1 cellular context compared by ENCODE assay signal in the genomic region with DNA sequence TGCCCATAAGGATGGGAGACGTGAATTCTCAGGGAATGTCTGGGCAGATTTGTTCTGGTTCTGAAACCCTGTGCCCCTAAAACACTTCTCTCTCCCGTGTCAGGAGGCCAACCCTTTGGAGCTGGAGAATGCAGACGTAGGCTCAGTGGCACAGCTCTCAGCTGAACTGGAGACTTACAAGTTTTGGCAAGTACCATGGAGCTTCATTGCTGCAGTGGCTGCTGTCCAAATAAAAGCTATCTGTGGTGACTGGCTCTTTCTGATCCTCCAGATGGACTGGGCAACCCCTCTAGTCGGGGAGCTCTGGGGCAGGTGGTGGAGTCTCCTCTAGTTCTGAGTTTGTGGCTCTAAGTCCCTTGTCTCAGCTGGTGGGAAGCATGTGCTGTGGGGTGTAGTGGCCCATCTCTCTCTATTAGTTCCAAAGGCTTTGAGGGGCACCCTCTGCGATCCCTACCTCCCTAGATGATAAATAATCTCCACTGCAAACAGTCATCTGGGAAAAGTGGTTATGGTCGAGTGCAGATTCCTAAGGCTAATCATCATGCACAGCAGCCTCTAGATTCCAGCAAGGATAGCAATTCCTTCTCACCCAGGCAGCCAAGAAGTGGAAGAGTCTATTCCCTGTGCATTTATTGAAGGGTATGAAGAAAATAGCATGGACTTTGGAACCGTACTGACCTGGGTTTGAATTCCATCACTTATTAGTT.
A peak's percentile ranks its signal among the peaks of the same experiment; 100 is the strongest.
TF ChIP-seq lines count a peak whose summit lies in the region.

No MANE protein-coding gene starts in this region.

TF ChIP-seq in SK-N-SH, 30 proteins besides CTCF, POLR2A, EP300 and RAD21 (continued from another document):
- TF ChIP-seq, protein P1, sequence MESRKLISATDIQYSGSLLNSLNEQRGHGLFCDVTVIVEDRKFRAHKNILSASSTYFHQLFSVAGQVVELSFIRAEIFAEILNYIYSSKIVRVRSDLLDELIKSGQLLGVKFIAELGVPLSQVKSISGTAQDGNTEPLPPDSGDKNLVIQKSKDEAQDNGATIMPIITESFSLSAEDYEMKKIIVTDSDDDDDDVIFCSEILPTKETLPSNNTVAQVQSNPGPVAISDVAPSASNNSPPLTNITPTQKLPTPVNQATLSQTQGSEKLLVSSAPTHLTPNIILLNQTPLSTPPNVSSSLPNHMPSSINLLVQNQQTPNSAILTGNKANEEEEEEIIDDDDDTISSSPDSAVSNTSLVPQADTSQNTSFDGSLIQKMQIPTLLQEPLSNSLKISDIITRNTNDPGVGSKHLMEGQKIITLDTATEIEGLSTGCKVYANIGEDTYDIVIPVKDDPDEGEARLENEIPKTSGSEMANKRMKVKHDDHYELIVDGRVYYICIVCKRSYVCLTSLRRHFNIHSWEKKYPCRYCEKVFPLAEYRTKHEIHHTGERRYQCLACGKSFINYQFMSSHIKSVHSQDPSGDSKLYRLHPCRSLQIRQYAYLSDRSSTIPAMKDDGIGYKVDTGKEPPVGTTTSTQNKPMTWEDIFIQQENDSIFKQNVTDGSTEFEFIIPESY (IDR thresholded peaks at IDR 0.05; ENCODE audit: borderline replicate concordance, low read depth), result no peak
- no peak for TF ChIP-seq GABPA (IDR thresholded peaks at IDR 0.05; ENCODE audit: low read depth)
- TF ChIP-seq RCOR1 (IDR thresholded peaks at IDR 0.05; ENCODE audit: low read length), result no peak
- no peak for TF ChIP-seq MXI1 (IDR thresholded peaks at IDR 0.05; ENCODE audit: low read depth, low read length)
- no peak for TF ChIP-seq FOXM1 (IDR thresholded peaks at IDR 0.05; ENCODE audit: low read depth)
- no peak for TF ChIP-seq TAF1 (IDR thresholded peaks at IDR 0.05; ENCODE audit: borderline replicate concordance, low read depth, low read length)
- TF ChIP-seq, protein P2, sequence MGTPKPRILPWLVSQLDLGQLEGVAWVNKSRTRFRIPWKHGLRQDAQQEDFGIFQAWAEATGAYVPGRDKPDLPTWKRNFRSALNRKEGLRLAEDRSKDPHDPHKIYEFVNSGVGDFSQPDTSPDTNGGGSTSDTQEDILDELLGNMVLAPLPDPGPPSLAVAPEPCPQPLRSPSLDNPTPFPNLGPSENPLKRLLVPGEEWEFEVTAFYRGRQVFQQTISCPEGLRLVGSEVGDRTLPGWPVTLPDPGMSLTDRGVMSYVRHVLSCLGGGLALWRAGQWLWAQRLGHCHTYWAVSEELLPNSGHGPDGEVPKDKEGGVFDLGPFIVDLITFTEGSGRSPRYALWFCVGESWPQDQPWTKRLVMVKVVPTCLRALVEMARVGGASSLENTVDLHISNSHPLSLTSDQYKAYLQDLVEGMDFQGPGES (IDR thresholded peaks at IDR 0.05; ENCODE audit: low read depth, low read length), result no peak
- TF ChIP-seq, protein P3, sequence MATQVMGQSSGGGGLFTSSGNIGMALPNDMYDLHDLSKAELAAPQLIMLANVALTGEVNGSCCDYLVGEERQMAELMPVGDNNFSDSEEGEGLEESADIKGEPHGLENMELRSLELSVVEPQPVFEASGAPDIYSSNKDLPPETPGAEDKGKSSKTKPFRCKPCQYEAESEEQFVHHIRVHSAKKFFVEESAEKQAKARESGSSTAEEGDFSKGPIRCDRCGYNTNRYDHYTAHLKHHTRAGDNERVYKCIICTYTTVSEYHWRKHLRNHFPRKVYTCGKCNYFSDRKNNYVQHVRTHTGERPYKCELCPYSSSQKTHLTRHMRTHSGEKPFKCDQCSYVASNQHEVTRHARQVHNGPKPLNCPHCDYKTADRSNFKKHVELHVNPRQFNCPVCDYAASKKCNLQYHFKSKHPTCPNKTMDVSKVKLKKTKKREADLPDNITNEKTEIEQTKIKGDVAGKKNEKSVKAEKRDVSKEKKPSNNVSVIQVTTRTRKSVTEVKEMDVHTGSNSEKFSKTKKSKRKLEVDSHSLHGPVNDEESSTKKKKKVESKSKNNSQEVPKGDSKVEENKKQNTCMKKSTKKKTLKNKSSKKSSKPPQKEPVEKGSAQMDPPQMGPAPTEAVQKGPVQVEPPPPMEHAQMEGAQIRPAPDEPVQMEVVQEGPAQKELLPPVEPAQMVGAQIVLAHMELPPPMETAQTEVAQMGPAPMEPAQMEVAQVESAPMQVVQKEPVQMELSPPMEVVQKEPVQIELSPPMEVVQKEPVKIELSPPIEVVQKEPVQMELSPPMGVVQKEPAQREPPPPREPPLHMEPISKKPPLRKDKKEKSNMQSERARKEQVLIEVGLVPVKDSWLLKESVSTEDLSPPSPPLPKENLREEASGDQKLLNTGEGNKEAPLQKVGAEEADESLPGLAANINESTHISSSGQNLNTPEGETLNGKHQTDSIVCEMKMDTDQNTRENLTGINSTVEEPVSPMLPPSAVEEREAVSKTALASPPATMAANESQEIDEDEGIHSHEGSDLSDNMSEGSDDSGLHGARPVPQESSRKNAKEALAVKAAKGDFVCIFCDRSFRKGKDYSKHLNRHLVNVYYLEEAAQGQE (IDR thresholded peaks at IDR 0.05; ENCODE audit: low read depth, low read length), result peak; percentile 82; the same call in 1 of the 2 replicates
- no peak for TF ChIP-seq ELF1 (IDR thresholded peaks at IDR 0.05)
- TF ChIP-seq, protein P4, sequence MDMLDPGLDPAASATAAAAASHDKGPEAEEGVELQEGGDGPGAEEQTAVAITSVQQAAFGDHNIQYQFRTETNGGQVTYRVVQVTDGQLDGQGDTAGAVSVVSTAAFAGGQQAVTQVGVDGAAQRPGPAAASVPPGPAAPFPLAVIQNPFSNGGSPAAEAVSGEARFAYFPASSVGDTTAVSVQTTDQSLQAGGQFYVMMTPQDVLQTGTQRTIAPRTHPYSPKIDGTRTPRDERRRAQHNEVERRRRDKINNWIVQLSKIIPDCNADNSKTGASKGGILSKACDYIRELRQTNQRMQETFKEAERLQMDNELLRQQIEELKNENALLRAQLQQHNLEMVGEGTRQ (IDR thresholded peaks at IDR 0.05; ENCODE audit: borderline replicate concordance, low read depth, low read length), result no peak
- TF ChIP-seq, protein P5, sequence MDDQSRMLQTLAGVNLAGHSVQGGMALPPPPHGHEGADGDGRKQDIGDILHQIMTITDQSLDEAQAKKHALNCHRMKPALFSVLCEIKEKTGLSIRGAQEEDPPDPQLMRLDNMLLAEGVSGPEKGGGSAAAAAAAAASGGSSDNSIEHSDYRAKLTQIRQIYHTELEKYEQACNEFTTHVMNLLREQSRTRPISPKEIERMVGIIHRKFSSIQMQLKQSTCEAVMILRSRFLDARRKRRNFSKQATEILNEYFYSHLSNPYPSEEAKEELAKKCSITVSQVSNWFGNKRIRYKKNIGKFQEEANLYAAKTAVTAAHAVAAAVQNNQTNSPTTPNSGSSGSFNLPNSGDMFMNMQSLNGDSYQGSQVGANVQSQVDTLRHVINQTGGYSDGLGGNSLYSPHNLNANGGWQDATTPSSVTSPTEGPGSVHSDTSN (IDR thresholded peaks at IDR 0.05), result peak; percentile 26; the same call in 1 of the 2 replicates
- 0 out of 2 replicates have a peak, but pooled peaks have one; percentile 10 for TF ChIP-seq JUND (IDR thresholded peaks at IDR 0.05)
- no peak for TF ChIP-seq RFX5 (IDR thresholded peaks at IDR 0.05; ENCODE audit: low read length)
- TF ChIP-seq NRF1 (IDR thresholded peaks at IDR 0.05; ENCODE audit: low read depth, low read length), result no peak
- TF ChIP-seq SIN3A (IDR thresholded peaks at IDR 0.05; ENCODE audit: borderline replicate concordance, low read depth, low read length), result no peak
- TF ChIP-seq FOSL2 (IDR thresholded peaks at IDR 0.05; ENCODE audit: borderline replicate concordance, low read depth), result 0 out of 2 replicates have a peak, but pooled peaks have one; percentile 16
- TF ChIP-seq, protein P6, sequence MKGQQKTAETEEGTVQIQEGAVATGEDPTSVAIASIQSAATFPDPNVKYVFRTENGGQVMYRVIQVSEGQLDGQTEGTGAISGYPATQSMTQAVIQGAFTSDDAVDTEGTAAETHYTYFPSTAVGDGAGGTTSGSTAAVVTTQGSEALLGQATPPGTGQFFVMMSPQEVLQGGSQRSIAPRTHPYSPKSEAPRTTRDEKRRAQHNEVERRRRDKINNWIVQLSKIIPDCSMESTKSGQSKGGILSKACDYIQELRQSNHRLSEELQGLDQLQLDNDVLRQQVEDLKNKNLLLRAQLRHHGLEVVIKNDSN (IDR thresholded peaks at IDR 0.05; ENCODE audit: borderline replicate concordance, low read depth), result 0 out of 2 replicates have a peak, but pooled peaks have one; percentile 4
- peak; percentile 45; the same call in 1 of the 2 replicates for TF ChIP-seq TCF12 (IDR thresholded peaks at IDR 0.05)
- TF ChIP-seq MEF2A (IDR thresholded peaks at IDR 0.05; ENCODE audit: borderline replicate concordance, low read depth), result no peak
TF ChIP-seq in SK-N-SH: peak in this region for 7.
